In genomic region chr11:102390667-102391449, GRCh38 we compare ENCODE assay signal across 8 cellular contexts. TPM values are rescaled to one million over a fixed set of nuclear protein-coding genes. Genes with fewer than 3 reads are reported as not detected.
DNase-seq lines count a peak whose midpoint lies in the region; ATAC-seq, FAIRE-seq and TF ChIP-seq lines count a peak whose summit lies in the region.

No MANE protein-coding gene starts in this region.

- H3K4me3 ChIP-seq in endothelial cell of umbilical vein (replicated peaks in 1 of 3; ENCODE audit: insufficient read depth in 1 of 3, low read depth in 1 of 3, low read length in 3 of 3), result no peak overlapping the region

- no TSS peak for BruUV-seq in endothelial cell of umbilical vein (replicated peaks; lab: Mats Ljungman, UMichigan)

- H3K27me3 ChIP-seq in endothelial cell of umbilical vein (ENCODE audit: control insufficient read depth in 2 of 2, insufficient read depth in 2 of 2, low read length in 2 of 2), result no peaks in the 10 kb centered on the region

- peaks cover 13 to 32% of the 10 kb centered on the region in 2 experiments for H3K36me3 ChIP-seq in endothelial cell of umbilical vein (ENCODE audit: control insufficient read depth in 2 of 2, extremely low read depth in 1 of 2, insufficient read depth in 2 of 2, low read length in 2 of 2)

- H3K27me3 Mint-ChIP-seq in stimulated activated naive CD8-positive, alpha-beta T cell treated with anti-CD3 and anti-CD28 coated beads, Interleukin-15, amount 100 ng/mL, for 72 hours, result no peaks in the 10 kb centered on the region

- peaks cover 5 to 17% of the 10 kb centered on the region in 2 donors for H3K9me3 Mint-ChIP-seq in stimulated activated naive CD8-positive, alpha-beta T cell treated with anti-CD3 and anti-CD28 coated beads, Interleukin-15, amount 100 ng/mL, for 72 hours

- no peak overlapping the region for H3K4me2 ChIP-seq in endothelial cell of umbilical vein (ENCODE audit: insufficient read depth, low read length)

- H3K4me1 ChIP-seq in endothelial cell of umbilical vein (ENCODE audit: control insufficient read depth, extremely low read depth, insufficient read depth, low read length), result peaks cover under 1% of the 10 kb centered on the region

- peak overlapping the region in 1 of 2 donors; percentile 15 for H3K27ac Mint-ChIP-seq in stimulated activated naive CD8-positive, alpha-beta T cell treated with anti-CD3 and anti-CD28 coated beads, Interleukin-15, amount 100 ng/mL, for 72 hours

- no peak overlapping the region for H3K27ac ChIP-seq in endothelial cell of umbilical vein (ENCODE audit: insufficient read depth, low read depth, low read length)

- POLR2A ChIA-PET in endothelial cell of umbilical vein (lab: Charles Lee), result interaction anchor here (0.6 kb wide), 1 partner anchor 35 kb away, joined by 3 read pairs; no protein-coding TSS in a partner anchor

- peaks cover 66% of the 10 kb centered on the region for H3K4me1 Mint-ChIP-seq in stimulated activated naive CD8-positive, alpha-beta T cell treated with anti-CD3 and anti-CD28 coated beads, Interleukin-15, amount 100 ng/mL, for 72 hours

- H3K9me3 ChIP-seq in endothelial cell of umbilical vein (replicated peaks; ENCODE audit: control insufficient read depth, insufficient read depth, low read length), result no peaks in the 10 kb centered on the region

- H3K9me1 ChIP-seq in endothelial cell of umbilical vein (replicated peaks; ENCODE audit: control insufficient read depth, extremely low read depth, insufficient read depth, low read length), result no peaks in the 10 kb centered on the region

- DNase-seq in COLO829 (ENCODE audit: low spot score), result peak; percentile 42
- DNase-seq in NCI-H774 (lab: John Stamatoyannopoulos, UW), result peak; percentile 56
- DNase-seq in activated CD8-positive, alpha-beta memory T cell treated with anti-CD3 and anti-CD28 coated beads for 24 hours, result peak; percentile 77
- peak; percentile 63 for DNase-seq in endothelial cell of umbilical vein (ENCODE audit: low read depth, low spot score)
- peak; percentile 66 for DNase-seq in mucosa of gallbladder (ENCODE audit: low spot score)
- DNase-seq in stimulated activated naive CD8-positive, alpha-beta T cell treated with anti-CD3 and anti-CD28 coated beads, Interleukin-15, amount 100 ng/mL, for 72 hours, result peak; percentile 53 to 56

- no peaks in the 10 kb centered on the region for H4K20me1 ChIP-seq in endothelial cell of umbilical vein (replicated peaks; ENCODE audit: control insufficient read depth, extremely low read depth, insufficient read depth, low read length)

- H3K79me2 ChIP-seq in endothelial cell of umbilical vein (ENCODE audit: control insufficient read depth, insufficient read depth, low read length), result peaks cover 21% of the 10 kb centered on the region

- peak; percentile 82 for ATAC-seq in GM19351 (IDR thresholded peaks at IDR 0.05; ENCODE audit: unreplicated experiment)
- ATAC-seq in HG03432 (IDR thresholded peaks at IDR 0.05; ENCODE audit: unreplicated experiment), result peak; percentile 90
- ATAC-seq in stimulated activated naive CD8-positive, alpha-beta T cell treated with anti-CD3 and anti-CD28 coated beads, Interleukin-15, amount 100 ng/mL, for 72 hours, result peak; percentile 62

- H2AFZ ChIP-seq in endothelial cell of umbilical vein (ENCODE audit: low read depth, low read length), result no peak overlapping the region

- no peak for TF ChIP-seq POLR2A in endothelial cell of umbilical vein (IDR thresholded peaks at IDR 0.05; ENCODE audit: low read depth, low read length)

- H3K9ac ChIP-seq in endothelial cell of umbilical vein (replicated peaks; ENCODE audit: extremely low read depth, insufficient read depth, low read length), result no peak overlapping the region

- CTCF ChIA-PET in endothelial cell of umbilical vein (lab: Charles Lee), result interaction anchor here (0.6 to 4.6 kb wide), 39 partner anchors 9 to 275 kb away, joined by 3 to 41 read pairs (median 6); no protein-coding TSS in a partner anchor

- dilution Hi-C loops in endothelial cell of umbilical vein (cut with MboI; ENCODE audit: extremely low pct_ligation_motif_present, low sequenced_read_pairs), result no loop called here

- H3K4me3 Mint-ChIP-seq in stimulated activated naive CD8-positive, alpha-beta T cell treated with anti-CD3 and anti-CD28 coated beads, Interleukin-15, amount 100 ng/mL, for 72 hours, result no peak overlapping the region

- peak; percentile 83 to 88 for TF ChIP-seq CTCF in endothelial cell of umbilical vein (IDR thresholded peaks at IDR 0.05; ENCODE audit: extremely low read depth in 1 of 2, insufficient read depth in 1 of 2, low read depth in 1 of 2, low read length in 2 of 2)

- intact Hi-C loops in endothelial cell of umbilical vein (cut with micrococcal nuclease), result loop anchor here (1.0 to 5.0 kb wide), 3 partner anchors 61 to 221 kb away; partner anchors contain the start of gene TMEM123

- peak; percentile 94 for FAIRE-seq in endothelial cell of umbilical vein (lab: Jason Lieb, UNC)

TF ChIP-seq in endothelial cell of umbilical vein, 7 proteins besides CTCF, POLR2A, EP300 and RAD21:
- TF ChIP-seq MYC (IDR thresholded peaks at IDR 0.05; ENCODE audit: low read depth, low read length), result no peak
- no peak for TF ChIP-seq MAX (IDR thresholded peaks at IDR 0.05; ENCODE audit: insufficient read depth, insufficient read length)
- no peak for TF ChIP-seq GATA2 (IDR thresholded peaks at IDR 0.05; ENCODE audit: insufficient read depth, insufficient read length, low read depth, low read length)
- no peak for TF ChIP-seq JUN (IDR thresholded peaks at IDR 0.05; ENCODE audit: borderline replicate concordance, insufficient read depth, insufficient read length, low read depth)
- no peak for TF ChIP-seq EZH2 (IDR thresholded peaks at IDR 0.05; ENCODE audit: borderline replicate concordance, low read depth, low read length, severe bottlenecking)
- TF ChIP-seq POLR2AphosphoS5 (IDR thresholded peaks at IDR 0.05; ENCODE audit: insufficient read depth, low read depth, low read length), result no peak
- no peak for TF ChIP-seq FOS (IDR thresholded peaks at IDR 0.05; ENCODE audit: borderline replicate concordance, insufficient read depth, low read length)

RNA-seq across cellular contexts. Expression of gene BIRC2, which starts 43.8 kb away (rescaled TPM):
- total RNA-seq in endothelial cell of umbilical vein (47.3 and 49.9 TPM in 2 replicates), mucosa of gallbladder (53.5 TPM)
- 32.9 and 42.8 TPM in 2 replicates for polyA plus RNA-seq in endothelial cell of umbilical vein
- 38.3 and 49.0 TPM in 2 replicates for polyA plus RNA-seq in endothelial cell of umbilical vein (2011; cell fraction: cytosol; rRNA removed)
- polyA plus RNA-seq in endothelial cell of umbilical vein (2011; cell fraction: nucleus; rRNA removed), result 73.7 and 80.9 TPM in 2 replicates
- 60.5 and 68.2 TPM in 2 replicates for polyA plus RNA-seq in endothelial cell of umbilical vein (2012)
- polyA minus RNA-seq in endothelial cell of umbilical vein, result 63.1 and 82.2 TPM in 2 replicates
- 14.7 TPM for polyA minus RNA-seq in endothelial cell of umbilical vein (2011; cell fraction: cytosol; rRNA and poly(A)+ RNA removed)
- polyA minus RNA-seq in endothelial cell of umbilical vein (2011; cell fraction: nucleus; rRNA and poly(A)+ RNA removed), result 114 and 187 TPM in 2 replicates
